In genomic region chr11:122690801-122691649, GRCh38 we compare ENCODE assay signal across 9 cellular contexts. TPM values are rescaled to one million over a fixed set of nuclear protein-coding genes. Genes with fewer than 3 reads are reported as not detected.
A peak's percentile ranks its signal among the peaks of the same experiment; 100 is the strongest.
DNase-seq lines count a peak whose midpoint lies in the region; ATAC-seq and TF ChIP-seq lines count a peak whose summit lies in the region.
"Had no signal": no experiment of that assay in that cellular context is flagged by ENCODE, and none has a peak within 500 bp of the region (broad histone marks: within the 10 kb centered on the region; RNA-seq: fewer than 3 reads in every experiment).

No MANE protein-coding gene starts in this region.

- CTCF ChIA-PET in CD4-positive, alpha-beta T cell (lab: Charles Lee): interaction anchor here (0.5 to 2.8 kb wide), 7 partner anchors 14 to 65 kb away, joined by 3 to 6 read pairs (median 4); partner anchors contain the start of gene UBASH3B
- CTCF ChIA-PET in OCI-LY7 (lab: Charles Lee; ENCODE audit: unreplicated experiment): interaction anchor here (0.7 to 2.1 kb wide), 6 partner anchors 8 to 64 kb away, joined by 3 to 8 read pairs (median 4); no protein-coding TSS in a partner anchor

- peak overlapping the region; percentile 87 for H3K27ac Mint-ChIP-seq in CD4-positive, alpha-beta T cell

- H4K8ac ChIP-seq in trophoblast cell (ENCODE audit: low read depth, low read length): peak overlapping the region; percentile 3

- intact Hi-C loops in CD4-positive, alpha-beta T cell (cut with DNase I, micrococcal nuclease): loop anchor here in 1 of 2 experiments (5.0 kb wide), 1 partner anchor 34 kb away; the partner anchor contains the start of gene UBASH3B
- intact Hi-C loops in OCI-LY7 (cut with micrococcal nuclease; ENCODE audit: unreplicated experiment) (no loop called here), esophagus squamous epithelium (cut with DNase I) (no loop called here)

- H3K4me1 Mint-ChIP-seq in CD4-positive, alpha-beta T cell (ENCODE audit: low read depth): peaks cover 84% of the 10 kb centered on the region

- no peak overlapping the region for H3K9ac ChIP-seq in trophoblast cell (ENCODE audit: low read length)

- H2BK12ac ChIP-seq in trophoblast cell (ENCODE audit: low read length): no peak overlapping the region

- H4K20me1 ChIP-seq in OCI-LY7 (ENCODE audit: insufficient read depth, low read length): no peaks in the 10 kb centered on the region

- peaks cover 7% of the 10 kb centered on the region for H3K36me3 Mint-ChIP-seq in CD4-positive, alpha-beta T cell (ENCODE audit: low read depth)

- peaks cover 14% of the 10 kb centered on the region for H3K79me1 ChIP-seq in trophoblast cell (ENCODE audit: low read length)

- H3K9me3 ChIP-seq in CD4-positive, alpha-beta T cell (ENCODE audit: control insufficient read depth, low read length): no peaks in the 10 kb centered on the region
- H3K9me3 ChIP-seq in OCI-LY7 (ENCODE audit: low read length) (no peaks in the 10 kb centered on the region), esophagus squamous epithelium (no peaks in the 10 kb centered on the region), trophoblast cell (ENCODE audit: insufficient read depth, low read depth, low read length) (no peaks in the 10 kb centered on the region)

- BruUV-seq in OCI-LY7 (replicated peaks; lab: Mats Ljungman, UMichigan): no TSS peak

- no peak for TF ChIP-seq CTCF in CD4-positive, alpha-beta T cell (IDR thresholded peaks at IDR 0.05)
- TF ChIP-seq CTCF in OCI-LY7 (conservative IDR thresholded peaks at IDR 0.05; ENCODE audit: low read length): no peak
- no peak for TF ChIP-seq CTCF in esophagus squamous epithelium (IDR thresholded peaks at IDR 0.05)

- H3K9me2 ChIP-seq in OCI-LY7 (ENCODE audit: insufficient read depth, low read length): no peaks in the 10 kb centered on the region

- peaks cover 73% of the 10 kb centered on the region for H3K79me2 ChIP-seq in OCI-LY7 (ENCODE audit: insufficient read depth, low read depth, low read length)
- peaks cover 8% of the 10 kb centered on the region for H3K79me2 ChIP-seq in trophoblast cell (ENCODE audit: control insufficient read depth, insufficient read depth, low read length, poor library complexity)

- H3K4me3 ChIP-seq in OCI-LY7 (ENCODE audit: low read depth, low read length, poor library complexity, severe bottlenecking) (peak overlapping the region; percentile 7), esophagus squamous epithelium (peak overlapping the region in 1 of 4 donors; percentile 26), trophoblast cell (ENCODE audit: low read depth, low read length) (no peak overlapping the region)

- WGBS in esophagus squamous epithelium, 2 donors: 39 to 69% methylated on average over 8 to 14 of the region's 14 CpGs
- WGBS in trophoblast cell (ENCODE audit: extremely low coverage, insufficient coverage, insufficient read length): no CpG with 5 or more reads among the region's 14 CpGs

- H3K4me1 ChIP-seq in OCI-LY7 (ENCODE audit: insufficient read depth, low read length, poor library complexity, severe bottlenecking): peaks cover 87% of the 10 kb centered on the region
- peaks cover 0 to 18% (median 6%) of the 10 kb centered on the region in 3 donors for H3K4me1 ChIP-seq in esophagus squamous epithelium
- peaks cover 14 to 33% of the 10 kb centered on the region in 2 experiments for H3K4me1 ChIP-seq in trophoblast cell (ENCODE audit: control insufficient read depth in 1 of 2, insufficient read depth in 2 of 2, low read length in 2 of 2)

- H3K14ac ChIP-seq in trophoblast cell (ENCODE audit: low read length): no peak overlapping the region

- peak overlapping the region; percentile 84 for H3K4me3 Mint-ChIP-seq in CD4-positive, alpha-beta T cell

- H3K27ac ChIP-seq in CD4-positive, alpha-beta T cell (ENCODE audit: low read depth, low read length): peak overlapping the region; percentile 46
- H3K27ac ChIP-seq in OCI-LY7 (ENCODE audit: low read depth, low read length, poor library complexity, severe bottlenecking) (peak overlapping the region; percentile 99), esophagus squamous epithelium (peak overlapping the region in 3 of 4 donors; percentile 36 to 64 (median 52)), trophoblast cell (ENCODE audit: low read depth, low read length) (peak overlapping the region; percentile 79)

- H4K12ac ChIP-seq in trophoblast cell (ENCODE audit: low read depth, low read length): no peak overlapping the region

- H2AK5ac ChIP-seq in trophoblast cell (ENCODE audit: low read length): no peak overlapping the region

- ATAC-seq in CD4-positive, alpha-beta T cell (ENCODE audit: poor library complexity): peak; percentile 68

- H2BK5ac ChIP-seq in trophoblast cell (ENCODE audit: low read depth, low read length, poor library complexity): peak overlapping the region; percentile 55

- H2AFZ ChIP-seq in OCI-LY7 (ENCODE audit: low read length): peak overlapping the region; percentile 16; the same call in 1 of the 2 replicates
- no peak overlapping the region for H2AFZ ChIP-seq in trophoblast cell (ENCODE audit: insufficient read depth, low read length, poor library complexity)

- no peaks in the 10 kb centered on the region for H3K27me3 Mint-ChIP-seq in CD4-positive, alpha-beta T cell

- POLR2A ChIA-PET in CD4-positive, alpha-beta T cell (lab: Charles Lee): interaction anchor here (0.9 to 3.6 kb wide), 22 partner anchors 10 to 173 kb away, joined by 3 to 39 read pairs (median 4); partner anchors contain the start of gene UBASH3B
- POLR2A ChIA-PET in OCI-LY7 (lab: Charles Lee): interaction anchor here (0.6 to 3.5 kb wide), 15 partner anchors 9 to 1325 kb away, joined by 3 to 27 read pairs (median 6); partner anchors contain the start of gene UBASH3B

- no peaks in the 10 kb centered on the region for H3K9me3 Mint-ChIP-seq in CD4-positive, alpha-beta T cell

- no peaks in the 10 kb centered on the region for H3K27me3 ChIP-seq in CD4-positive, alpha-beta T cell (ENCODE audit: control insufficient read depth, insufficient read depth, low read length)
- H3K27me3 ChIP-seq in esophagus squamous epithelium (no peaks in the 10 kb centered on the region), trophoblast cell (ENCODE audit: insufficient read depth, low read length) (no peaks in the 10 kb centered on the region)

- no peak for TF ChIP-seq POLR2A in esophagus squamous epithelium (IDR thresholded peaks at IDR 0.05)

- H4K91ac ChIP-seq in trophoblast cell (ENCODE audit: low read depth, low read length): peak overlapping the region; percentile 84

- no peaks in the 10 kb centered on the region for H3K36me3 ChIP-seq in OCI-LY7 (ENCODE audit: insufficient read depth, low read length)
- H3K36me3 ChIP-seq in esophagus squamous epithelium: no peaks in the 10 kb centered on the region
- H3K36me3 ChIP-seq in trophoblast cell (ENCODE audit: control insufficient read depth in 1 of 2, insufficient read depth in 2 of 2, low read length in 2 of 2): peaks cover 0 to 5% of the 10 kb centered on the region in 2 experiments

- H3K23ac ChIP-seq in trophoblast cell (ENCODE audit: low read length): no peak overlapping the region

- peak in 1 of 10 experiments; percentile 23 for DNase-seq in CD4-positive, alpha-beta T cell
- peak; percentile 75 for DNase-seq in OCI-LY7 (ENCODE audit: low spot score)
- no peak for DNase-seq in esophagus squamous epithelium (lab: John Stamatoyannopoulos, UW)
- DNase-seq in trophoblast cell: no peak
- DNase-seq in DMS 273 (lab: John Stamatoyannopoulos, UW; ENCODE audit: unreplicated experiment): no peak
- no peak for DNase-seq in A172 (ENCODE audit: low spot score)
- no peak for DNase-seq in NCI-H82 treated with DMSO at 0.1 percent for 48 hours (lab: John Stamatoyannopoulos, UW; ENCODE audit: unreplicated experiment)
- no peak for DNase-seq in cortex of kidney (lab: John Stamatoyannopoulos, UW)
- DNase-seq: SHP77 had no signal

- H2BK120ac ChIP-seq in trophoblast cell (ENCODE audit: insufficient read depth, low read length, poor library complexity): peak overlapping the region; percentile 85

- peak overlapping the region; percentile 13 for H3K4ac ChIP-seq in trophoblast cell (ENCODE audit: low read depth, low read length)

- H3K4me2 ChIP-seq in OCI-LY7 (ENCODE audit: low read length) (peak overlapping the region; percentile 61), trophoblast cell (ENCODE audit: low read length) (no peak overlapping the region)

- peak overlapping the region; percentile 54 for H3K18ac ChIP-seq in trophoblast cell (ENCODE audit: low read length)

RNA-seq across cellular contexts. Expression of gene UBASH3B, which starts 35.5 kb away (rescaled TPM):
- total RNA-seq in CD4-positive, alpha-beta T cell: 10 to 100 TPM; 24.5 to 28.6 TPM
- 36.3 and 54.7 TPM in 2 replicates for total RNA-seq in OCI-LY7 (2014; rRNA removed; shearing (Covaris generic))
- total RNA-seq in OCI-LY7 (2022) (72.7 and 73.0 TPM in 2 replicates), esophagus squamous epithelium (10 to 100 TPM in 2 of 4 donors, 1 to 10 TPM in 2; 2.7 to 16.4 (median 9.7) TPM)
- polyA plus RNA-seq in trophoblast cell (2013): 67.0 and 69.0 TPM in 2 replicates
- total RNA-seq in A172 (2014; rRNA removed; shearing (Covaris generic)): 4.0 and 6.9 TPM in 2 replicates

Comparison
In these comparisons a context has a peak if more than half of its experiments do, and no peak if none do; other contexts are left out.
1. H3K27ac ChIP-seq: peak in every context shown above with its lines; median percentile 99 in OCI-LY7; 79 in trophoblast cell; 52 in esophagus squamous epithelium; 46 in CD4-positive, alpha-beta T cell.